8 cellular contexts compared by ENCODE assay signal in genomic region chr17:17280613-17281549, GRCh38. TPM values are rescaled to one million over a fixed set of nuclear protein-coding genes. Genes with fewer than 3 reads are reported as not detected.
DNase-seq lines count a peak whose midpoint lies in the region; ATAC-seq and TF ChIP-seq lines count a peak whose summit lies in the region.

COPS3 (minus strand) TSS chr17:17281246; CDS start chr17:17281186, 60 bp downstream.

- peak; percentile 47 to 67 for TF ChIP-seq POLR2A in Peyer's patch (IDR thresholded peaks at IDR 0.05)

- TF ChIP-seq CTCF in KMS-11 (conservative IDR thresholded peaks at IDR 0.05; ENCODE audit: low read depth, low read length): no peak
- no peak for TF ChIP-seq CTCF in Peyer's patch (IDR thresholded peaks at IDR 0.05)

- ATAC-seq in GM21737 (IDR thresholded peaks at IDR 0.05; ENCODE audit: unreplicated experiment) (peak; percentile 84), esophagus mucosa (peak; percentile 97)

- H4K20me1 ChIP-seq in KMS-11 (ENCODE audit: insufficient read depth): no peaks in the 10 kb centered on the region

- H3K79me2 ChIP-seq in KMS-11 (ENCODE audit: insufficient read depth, low read depth): peaks cover 46% of the 10 kb centered on the region

- H3K27ac ChIP-seq in KMS-11 (peak within 1 kb of the TSS; percentile 97), Peyer's patch (peak within 1 kb of the TSS; percentile 97 to 98 (median 97)), muscle layer of duodenum (ENCODE audit: low read length) (peak within 1 kb of the TSS; percentile 95)

- H3K4me1 ChIP-seq in KMS-11 (ENCODE audit: low read depth, poor library complexity, severe bottlenecking): peaks cover 31% of the 10 kb centered on the region
- H3K4me1 ChIP-seq in Peyer's patch: peaks cover 3 to 24% (median 13%) of the 10 kb centered on the region in 4 donors
- peaks cover 4 to 22% of the 10 kb centered on the region in 2 donors for H3K4me1 ChIP-seq in muscle layer of duodenum (ENCODE audit: control insufficient read depth in 1 of 2, insufficient read depth in 2 of 2, low read length in 2 of 2)

- peak within 1 kb of the TSS; percentile 99 for H3K9ac ChIP-seq in KMS-11

- DNase-seq in DMS53 treated with DMSO at 0.1 percent for 48 hours (lab: John Stamatoyannopoulos, UW; ENCODE audit: unreplicated experiment) (peak; percentile 88), Peyer's patch (peak; percentile 97 to 99 (median 99))
- DNase-seq in activated T-cell treated with anti-CD3 and anti-CD28 coated beads, Interleukin-2, amount 50 U/mL, for 48 hours: peak; percentile 97
- DNase-seq in stimulated activated CD8-positive, alpha-beta memory T cell treated with anti-CD3 and anti-CD28 coated beads, Interleukin-7, amount 100 ng/mL, for 4 hours (ENCODE audit: low read depth in 2 of 2): peak; percentile 95 to 96

- H2AFZ ChIP-seq in KMS-11 (ENCODE audit: low read depth): peak within 1 kb of the TSS; percentile 85

- H3K9me3 ChIP-seq in Peyer's patch (no peaks in the 10 kb centered on the region), muscle layer of duodenum (ENCODE audit: control insufficient read depth in 1 of 2, low read length in 2 of 2) (no peaks in the 10 kb centered on the region)

- H3K27me3 ChIP-seq in KMS-11 (ENCODE audit: insufficient read depth, low read depth): no peaks in the 10 kb centered on the region
- H3K27me3 ChIP-seq in Peyer's patch: no peaks in the 10 kb centered on the region
- H3K27me3 ChIP-seq in muscle layer of duodenum (ENCODE audit: low read depth, low read length): no peaks in the 10 kb centered on the region

- no peak within 1 kb of the TSS for H3K4me3 ChIP-seq in KMS-11 (IDR thresholded peaks at IDR 0.05; ENCODE audit: insufficient read depth, low read depth, low read length)
- H3K4me3 ChIP-seq in Peyer's patch: peak within 1 kb of the TSS; percentile 76 to 96 (median 96)
- H3K4me3 ChIP-seq in muscle layer of duodenum (ENCODE audit: low read depth in 1 of 2, low read length in 2 of 2): peak within 1 kb of the TSS; percentile 93 to 95

- no peaks in the 10 kb centered on the region for H3K36me3 ChIP-seq in KMS-11 (ENCODE audit: insufficient read depth)
- H3K36me3 ChIP-seq in Peyer's patch: no peaks in the 10 kb centered on the region
- H3K36me3 ChIP-seq in muscle layer of duodenum (ENCODE audit: control insufficient read depth in 1 of 2, insufficient read depth in 2 of 2, low read length in 2 of 2): peaks cover 0 to 4% of the 10 kb centered on the region in 2 donors

- H3K4me2 ChIP-seq in KMS-11: peak within 1 kb of the TSS; percentile 88

RNA-seq across cellular contexts. Expression of gene COPS3, which starts in this region (rescaled TPM):
- 10 to 100 TPM; 21.4 to 36.3 (median 29.4) TPM for total RNA-seq in Peyer's patch
- 69.3 TPM for total RNA-seq in esophagus mucosa
